In genomic region chr19:18002347-18002850, GRCh38 we compare ENCODE assay signal across 8 cellular contexts. TPM values are rescaled to one million over a fixed set of nuclear protein-coding genes. Genes with fewer than 3 reads are reported as not detected.
DNase-seq lines count a peak whose midpoint lies in the region; TF ChIP-seq lines count a peak whose summit lies in the region.

No MANE protein-coding gene starts in this region.

- POLR2A ChIA-PET in activated CD4-positive, alpha-beta T cell treated with anti-CD3 and anti-CD28 coated beads, Interleukin-2, amount 10 ng/mL, durations not matched to agents 7 days and 5 days (lab: Charles Lee) = no interaction called here
- POLR2A ChIA-PET in activated CD4-positive, alpha-beta memory T cell treated with anti-CD3 and anti-CD28 coated beads, Interleukin-2, amount 10 ng/mL, durations not matched to agents 7 days and 5 days (lab: Charles Lee) = interaction anchor here (0.6 to 3.1 kb wide), 7 partner anchors 11 to 143 kb away, joined by 3 to 17 read pairs (median 4); partner anchors contain the start of gene RPL18A

- H3K36me3 ChIP-seq in hepatocyte (replicated peaks; ENCODE audit: insufficient read depth, low read depth) (no peaks in the 10 kb centered on the region), thymus (ENCODE audit: control insufficient read depth, insufficient read depth) (no peaks in the 10 kb centered on the region)

- no peak for TF ChIP-seq CTCF in hepatocyte (IDR thresholded peaks at IDR 0.05; ENCODE audit: poor library complexity)

- no peak overlapping the region for H3K4me3 ChIP-seq in hepatocyte
- peak overlapping the region; percentile 76 for H3K4me3 ChIP-seq in thymus (ENCODE audit: low read length)

- CTCF ChIA-PET in activated CD4-positive, alpha-beta T cell treated with anti-CD3 and anti-CD28 coated beads, Interleukin-2, amount 10 ng/mL, durations not matched to agents 7 days and 5 days (lab: Charles Lee) = interaction anchor here (1.3 kb wide), 1 partner anchor 64 kb away, joined by 4 read pairs; no protein-coding TSS in a partner anchor
- CTCF ChIA-PET in activated CD4-positive, alpha-beta memory T cell treated with anti-CD3 and anti-CD28 coated beads, Interleukin-2, amount 10 ng/mL, durations not matched to agents 7 days and 5 days (lab: Charles Lee) = interaction anchor here (0.6 to 1.9 kb wide), 4 partner anchors 57 to 85 kb away, joined by 4 to 5 read pairs (median 4); partner anchors contain the start of gene CCDC124

- no peak overlapping the region for H3K27ac ChIP-seq in hepatocyte
- H3K27ac ChIP-seq in thymus (ENCODE audit: low read depth) = no peak overlapping the region

- no peaks in the 10 kb centered on the region for H3K9me3 Mint-ChIP-seq in activated CD4-positive, alpha-beta T cell treated with anti-CD3 and anti-CD28 coated beads, Interleukin-2, amount 10 ng/mL, durations not matched to agents 7 days and 5 days
- H3K9me3 Mint-ChIP-seq in activated CD4-positive, alpha-beta memory T cell treated with anti-CD3 and anti-CD28 coated beads, Interleukin-2, amount 10 ng/mL, durations not matched to agents 7 days and 5 days = no peaks in the 10 kb centered on the region

- no peaks in the 10 kb centered on the region for H3K9me2 ChIP-seq in hepatocyte (replicated peaks; ENCODE audit: insufficient read depth)

- whole genome bisulfite sequencing in hepatocyte (ENCODE audit: low lambda C conversion rate, missing lambda C conversion rate) = 95% methylated on average over 27 of the region's 27 CpGs
- WGBS in thymus = 41% methylated on average over 27 of the region's 27 CpGs

- H2AFZ ChIP-seq in hepatocyte = no peak overlapping the region

- peaks cover 17% of the 10 kb centered on the region for H3K36me3 Mint-ChIP-seq in activated CD4-positive, alpha-beta T cell treated with anti-CD3 and anti-CD28 coated beads, Interleukin-2, amount 10 ng/mL, durations not matched to agents 7 days and 5 days (ENCODE audit: low read depth)
- H3K36me3 Mint-ChIP-seq in activated CD4-positive, alpha-beta memory T cell treated with anti-CD3 and anti-CD28 coated beads, Interleukin-2, amount 10 ng/mL, durations not matched to agents 7 days and 5 days (ENCODE audit: low read depth) = peaks cover 19% of the 10 kb centered on the region

- H3K9me3 ChIP-seq in hepatocyte (ENCODE audit: low read depth) (no peaks in the 10 kb centered on the region), thymus (ENCODE audit: control insufficient read depth) (no peaks in the 10 kb centered on the region)

- H4K20me1 ChIP-seq in hepatocyte (ENCODE audit: insufficient read depth, poor library complexity, severe bottlenecking) = no peaks in the 10 kb centered on the region

- H3K4me3 Mint-ChIP-seq in activated CD4-positive, alpha-beta T cell treated with anti-CD3 and anti-CD28 coated beads, Interleukin-2, amount 10 ng/mL, durations not matched to agents 7 days and 5 days = peak overlapping the region; percentile 90
- H3K4me3 Mint-ChIP-seq in activated CD4-positive, alpha-beta memory T cell treated with anti-CD3 and anti-CD28 coated beads, Interleukin-2, amount 10 ng/mL, durations not matched to agents 7 days and 5 days = peak overlapping the region; percentile 94

- peaks cover 3% of the 10 kb centered on the region for H3K4me1 ChIP-seq in hepatocyte (ENCODE audit: insufficient read depth)
- H3K4me1 ChIP-seq in thymus (ENCODE audit: control insufficient read depth, insufficient read depth, low read length) = peaks cover 15% of the 10 kb centered on the region

- H3K79me2 ChIP-seq in hepatocyte = no peaks in the 10 kb centered on the region

- DNase-seq in activated CD4-positive, alpha-beta T cell treated with anti-CD3 and anti-CD28 coated beads, Interleukin-2, amount 10 ng/mL, durations not matched to agents 7 days and 5 days = no peak
- DNase-seq in activated CD4-positive, alpha-beta T cell treated with anti-CD3 and anti-CD28 coated beads, Interleukin-2, amount 50 U/mL, for 1 hour = no peak
- no peak for DNase-seq in activated CD4-positive, alpha-beta memory T cell treated with anti-CD3 and anti-CD28 coated beads, Interleukin-2, amount 10 ng/mL, durations not matched to agents 7 days and 5 days
- DNase-seq in hepatocyte (ENCODE audit: low spot score) (no peak), hepatic stellate cell (ENCODE audit: low spot score) (no peak), NCI-H146 treated with DMSO at 0.1 percent for 48 hours (lab: John Stamatoyannopoulos, UW; ENCODE audit: unreplicated experiment) (no peak)
- no peak for DNase-seq in NK-92 treated with Interleukin-12 subunit alpha and Interleukin-12 subunit beta, amount 100 ng/mL, for 24 hours (lab: John Stamatoyannopoulos, UW)

- H3K4me2 ChIP-seq in hepatocyte = peak overlapping the region; percentile 98

- peak overlapping the region; percentile 71 for H3K27ac Mint-ChIP-seq in activated CD4-positive, alpha-beta T cell treated with anti-CD3 and anti-CD28 coated beads, Interleukin-2, amount 10 ng/mL, durations not matched to agents 7 days and 5 days
- peak overlapping the region; percentile 87 for H3K27ac Mint-ChIP-seq in activated CD4-positive, alpha-beta memory T cell treated with anti-CD3 and anti-CD28 coated beads, Interleukin-2, amount 10 ng/mL, durations not matched to agents 7 days and 5 days

- H3K27me3 ChIP-seq in hepatocyte = no peaks in the 10 kb centered on the region
- no peaks in the 10 kb centered on the region for H3K27me3 ChIP-seq in thymus (ENCODE audit: control insufficient read depth, insufficient read depth)

- peaks cover 44% of the 10 kb centered on the region for H3K4me1 Mint-ChIP-seq in activated CD4-positive, alpha-beta T cell treated with anti-CD3 and anti-CD28 coated beads, Interleukin-2, amount 10 ng/mL, durations not matched to agents 7 days and 5 days
- H3K4me1 Mint-ChIP-seq in activated CD4-positive, alpha-beta memory T cell treated with anti-CD3 and anti-CD28 coated beads, Interleukin-2, amount 10 ng/mL, durations not matched to agents 7 days and 5 days = peaks cover 40% of the 10 kb centered on the region

- H3K27me3 Mint-ChIP-seq in activated CD4-positive, alpha-beta T cell treated with anti-CD3 and anti-CD28 coated beads, Interleukin-2, amount 10 ng/mL, durations not matched to agents 7 days and 5 days = no peaks in the 10 kb centered on the region
- H3K27me3 Mint-ChIP-seq in activated CD4-positive, alpha-beta memory T cell treated with anti-CD3 and anti-CD28 coated beads, Interleukin-2, amount 10 ng/mL, durations not matched to agents 7 days and 5 days = no peaks in the 10 kb centered on the region

RNA-seq across cellular contexts. Expression of gene ARRDC2, which starts 5.6 kb away (rescaled TPM):
- 10 to 100 TPM; 40.1 to 51.1 TPM for total RNA-seq in activated CD4-positive, alpha-beta T cell treated with anti-CD3 and anti-CD28 coated beads, Interleukin-2, amount 10 ng/mL, durations not matched to agents 7 days and 5 days
- 10 to 100 TPM; 60.7 to 62.0 TPM for total RNA-seq in activated CD4-positive, alpha-beta memory T cell treated with anti-CD3 and anti-CD28 coated beads, Interleukin-2, amount 10 ng/mL, durations not matched to agents 7 days and 5 days
- 4.5 and 5.5 TPM in 2 replicates for total RNA-seq in hepatocyte
- polyA plus RNA-seq in hepatocyte (3.9 and 7.4 TPM in 2 replicates), thymus (172 TPM)

RNA-seq across cellular contexts. Expression of gene KCNN1, which starts 35.5 kb away (rescaled TPM):
- not detected for total RNA-seq in activated CD4-positive, alpha-beta T cell treated with anti-CD3 and anti-CD28 coated beads, Interleukin-2, amount 10 ng/mL, durations not matched to agents 7 days and 5 days
- total RNA-seq in activated CD4-positive, alpha-beta memory T cell treated with anti-CD3 and anti-CD28 coated beads, Interleukin-2, amount 10 ng/mL, durations not matched to agents 7 days and 5 days = not detected
- total RNA-seq in hepatocyte = 2.4 and 3.3 TPM in 2 replicates
- 3.2 and 3.3 TPM in 2 replicates for polyA plus RNA-seq in hepatocyte
- 0.27 TPM for polyA plus RNA-seq in thymus
